In genomic region chrX:50747471-50747900, GRCh38 we compare ENCODE assay signal across 8 cellular contexts.
DNase-seq lines count a peak whose midpoint lies in the region; ATAC-seq, FAIRE-seq and TF ChIP-seq lines count a peak whose summit lies in the region.

No MANE protein-coding gene starts in this region.

- no peak for TF ChIP-seq EP300 in GM12878 (IDR thresholded peaks at IDR 0.05; ENCODE audit: borderline replicate concordance in 1 of 2, control insufficient read depth in 1 of 2, low read depth in 2 of 2, low read length in 2 of 2)

- H3K14ac ChIP-seq in mesenchymal stem cell (ENCODE audit: low read length in 2 of 2) = no peak overlapping the region

- in situ Hi-C loops in GM12878 (cut with MboI) = no loop called here

- CTCF ChIA-PET in GM12878 (lab: Yijun Ruan, JAX) = interaction anchor here (0.7 to 4.1 kb wide), 7 partner anchors 12 to 302 kb away, joined by 3 to 15 read pairs (median 4); no protein-coding TSS in a partner anchor

- H3K79me1 ChIP-seq in mesenchymal stem cell (replicated peaks; ENCODE audit: low read length, poor library complexity, severe bottlenecking) = peaks cover 4% of the 10 kb centered on the region

- H3K36me3 ChIP-seq in GM12878 (ENCODE audit: control insufficient read depth in 2 of 2, insufficient read depth in 2 of 2, low read length in 1 of 2) (no peaks in the 10 kb centered on the region), mesenchymal stem cell (ENCODE audit: control insufficient read depth in 1 of 2, insufficient read depth in 2 of 2, low read depth in 1 of 2, low read length in 2 of 2) (no peaks in the 10 kb centered on the region)

- H3K4me3 ChIP-seq in GM12878 (no peak overlapping the region), mesenchymal stem cell (ENCODE audit: insufficient read depth in 1 of 2, low read depth in 1 of 2, low read length in 2 of 2) (no peak overlapping the region)

- H3K4me2 ChIP-seq in GM12878 (ENCODE audit: control insufficient read depth, insufficient read depth) (no peak overlapping the region), mesenchymal stem cell (ENCODE audit: low read length, poor library complexity, severe bottlenecking) (no peak overlapping the region)

- H3K79me2 ChIP-seq in GM12878 (ENCODE audit: control insufficient read depth, insufficient read depth, low read length) = no peaks in the 10 kb centered on the region

- ATAC-seq in GM12878 (peak; percentile 45; the same call in 1 of the 3 replicates), HG02840 (IDR thresholded peaks at IDR 0.05; ENCODE audit: low FRiP score, unreplicated experiment) (no peak)

- no peak for TF ChIP-seq POLR2A in GM12878 (IDR thresholded peaks at IDR 0.05; ENCODE audit: low read depth, low read length)

- intact Hi-C loops in GM12878 (cut with micrococcal nuclease; ENCODE audit: unreplicated experiment) = loop anchor here (1.0 to 2.0 kb wide), 2 partner anchors 156 to 241 kb away; no protein-coding TSS in a partner anchor

- no peak for DNase-seq in D721Med (ENCODE audit: insufficient read length, low spot score)
- peak; percentile 7 for DNase-seq in HS-27A (ENCODE audit: low read depth)
- DNase-seq in GM12878 (ENCODE audit: low read depth, low spot score) = no peak
- DNase-seq in mesenchymal stem cell = peak; percentile 35
- DNase-seq in effector CD4-positive, alpha-beta T cell = no peak
- no peak for DNase-seq in activated naive CD4-positive, alpha-beta T cell (lab: John Stamatoyannopoulos, UW)
- DNase-seq in HCEC 1CT = no peak

- WGBS in GM12878 (ENCODE audit: insufficient coverage, insufficient replicate concordance, low lambda C conversion rate, missing lambda C conversion rate) = 36% methylated on average over 1 of the region's 1 CpG
- 60% methylated on average over 1 of the region's 1 CpG for WGBS in mesenchymal stem cell

- H2BK12ac ChIP-seq in mesenchymal stem cell (ENCODE audit: low read length in 2 of 2) = no peak overlapping the region

- no peaks in the 10 kb centered on the region for H4K20me1 ChIP-seq in GM12878 (ENCODE audit: control insufficient read depth, insufficient read depth)

- no peak overlapping the region for H2AFZ ChIP-seq in GM12878 (ENCODE audit: control insufficient read depth, low read depth, low read length)
- H2AFZ ChIP-seq in mesenchymal stem cell (ENCODE audit: low read depth, low read length) = no peak overlapping the region

- H2BK15ac ChIP-seq in mesenchymal stem cell (ENCODE audit: low read depth, poor library complexity, severe bottlenecking) = no peak overlapping the region

- H3K23ac ChIP-seq in mesenchymal stem cell (ENCODE audit: low read length in 2 of 2) = no peak overlapping the region

- no peak overlapping the region for H3K27ac ChIP-seq in GM12878 (ENCODE audit: control insufficient read depth, insufficient read depth)
- H3K27ac ChIP-seq in mesenchymal stem cell (ENCODE audit: low read length, poor library complexity, severe bottlenecking) = peak overlapping the region; percentile 20

- H2AK5ac ChIP-seq in mesenchymal stem cell (ENCODE audit: low read length, severe bottlenecking) = no peak overlapping the region

- RAD21 ChIA-PET in GM12878 (lab: Charles Lee; ENCODE audit: unreplicated experiment) = interaction anchor here (1.1 to 1.2 kb wide), 2 partner anchors 241 to 300 kb away, joined by 3 to 5 read pairs; no protein-coding TSS in a partner anchor

- no peak overlapping the region for H4K91ac ChIP-seq in mesenchymal stem cell (ENCODE audit: low read length)

- no peak overlapping the region for H3K18ac ChIP-seq in mesenchymal stem cell (ENCODE audit: low read depth in 1 of 2, low read length in 2 of 2)

- SMC1A ChIA-PET in GM12878 (lab: Charles Lee; ENCODE audit: uncharacterized antibody, unreplicated experiment) = interaction anchor here (1.9 to 2.2 kb wide), 2 partner anchors 156 to 241 kb away, joined by 5 to 8 read pairs; no protein-coding TSS in a partner anchor

- H3K27me3 ChIP-seq in GM12878 (replicated peaks in 1 of 2; ENCODE audit: control insufficient read depth in 2 of 2, insufficient read depth in 2 of 2, low read length in 1 of 2) (no peaks in the 10 kb centered on the region), mesenchymal stem cell (ENCODE audit: control insufficient read depth in 1 of 2, insufficient read depth in 1 of 2, low read length in 2 of 2) (peaks cover 0 to 37% of the 10 kb centered on the region in 2 experiments)

- no peak overlapping the region for H3K4ac ChIP-seq in mesenchymal stem cell (ENCODE audit: low read depth in 1 of 2, low read length in 2 of 2)

- POLR2A ChIA-PET in GM12878 (lab: Charles Lee) = no interaction called here

- no TSS peak for BruUV-seq in GM12878 (replicated peaks; lab: Mats Ljungman, UMichigan)

- H4K8ac ChIP-seq in mesenchymal stem cell (ENCODE audit: low read length) = no peak overlapping the region

- H2BK120ac ChIP-seq in mesenchymal stem cell (ENCODE audit: low read depth, low read length) = no peak overlapping the region

- H3K4me1 ChIP-seq in GM12878 (ENCODE audit: control insufficient read depth, insufficient read depth, low read length) (no peaks in the 10 kb centered on the region), mesenchymal stem cell (ENCODE audit: control insufficient read depth, insufficient read depth, low read depth, low read length) (no peaks in the 10 kb centered on the region)

- FAIRE-seq in D721Med (lab: Jason Lieb, UNC) (no peak), GM12878 (lab: Jason Lieb, UNC) (peak; percentile 13)

- peak; percentile 69 for TF ChIP-seq RAD21 in GM12878 (IDR thresholded peaks at IDR 0.05; ENCODE audit: insufficient read depth, low read depth, low read length)

- H3K9ac ChIP-seq in GM12878 (ENCODE audit: control insufficient read depth, insufficient read depth, low read length) (no peak overlapping the region), mesenchymal stem cell (ENCODE audit: low read length) (no peak overlapping the region)

- H3K9me3 ChIP-seq in GM12878 (replicated peaks; ENCODE audit: control insufficient read depth, insufficient read depth, low read length) (no peaks in the 10 kb centered on the region), mesenchymal stem cell (ENCODE audit: control insufficient read depth, low read length) (no peaks in the 10 kb centered on the region)

- peak; percentile 39 for TF ChIP-seq CTCF in D721Med (IDR thresholded peaks at IDR 0.05; ENCODE audit: insufficient read depth, missing control alignments)
- TF ChIP-seq CTCF in GM12878 (IDR thresholded peaks at IDR 0.05 in 2 of 3, conservative IDR thresholded peaks at IDR 0.05 in 1 of 3; ENCODE audit: control insufficient read depth in 2 of 3, extremely low read depth in 1 of 3, insufficient read depth in 1 of 3, low read depth in 3 of 3, low read length in 3 of 3) = peak; percentile 57 to 69 (median 68)

- no peak overlapping the region for H2BK5ac ChIP-seq in mesenchymal stem cell (ENCODE audit: low read depth, low read length, poor library complexity, severe bottlenecking)

TF ChIP-seq in GM12878, 131 proteins besides CTCF, POLR2A, EP300 and RAD21:
- no peak for TF ChIP-seq RELA (IDR thresholded peaks at IDR 0.05; ENCODE audit: borderline replicate concordance, partially characterized antibody)
- TF ChIP-seq SMC3 (IDR thresholded peaks at IDR 0.05; ENCODE audit: borderline replicate concordance, low read length) = peak; percentile 29; the same call in 1 of the 2 replicates
- no peak for TF ChIP-seq SIX5 (IDR thresholded peaks at IDR 0.05; ENCODE audit: low read depth, low read length, severe bottlenecking)

Comparison
In these comparisons a context has a peak if more than half of its experiments do, and no peak if none do; other contexts are left out.
1. DNase-seq: peak in HS-27A (single experiment) and mesenchymal stem cell (single experiment); none in D721Med (single experiment), GM12878 (single experiment), effector CD4-positive, alpha-beta T cell (single experiment), activated naive CD4-positive, alpha-beta T cell (0 of 4) and HCEC 1CT (single experiment).